In genomic region chr4:137534516-137534915, GRCh38 we compare ENCODE assay signal across 1 cellular context.
TF ChIP-seq lines count a peak whose summit lies in the region.

No MANE protein-coding gene starts in this region.

TF ChIP-seq in WTC11, 78 proteins besides CTCF, POLR2A, EP300 and RAD21 (continued from another document):
- TF ChIP-seq ZNF425 (CRISPR knock-in tag; conservative IDR thresholded peaks at IDR 0.05) (no peak), ZNF532 (CRISPR knock-in tag; IDR thresholded peaks at IDR 0.05; ENCODE audit: borderline replicate concordance) (no peak), RELA (CRISPR knock-in tag; IDR thresholded peaks at IDR 0.05; ENCODE audit: borderline replicate concordance) (no peak), ARID4B (CRISPR knock-in tag; IDR thresholded peaks at IDR 0.05; ENCODE audit: borderline replicate concordance) (no peak)
